18 cellular contexts compared by ENCODE assay signal in genomic region chr2:16012029-16012596, GRCh38.
A peak's percentile ranks its signal among the peaks of the same experiment; 100 is the strongest.
DNase-seq lines count a peak whose midpoint lies in the region; ATAC-seq, FAIRE-seq and TF ChIP-seq lines count a peak whose summit lies in the region.
"Had no signal": no experiment of that assay in that cellular context is flagged by ENCODE, and none has a peak within 500 bp of the region (broad histone marks: within the 10 kb centered on the region; RNA-seq: fewer than 3 reads in every experiment).

No MANE protein-coding gene starts in this region.

- H3K79me2 ChIP-seq in H9 (ENCODE audit: insufficient read depth, low read length) (no peaks in the 10 kb centered on the region), mesendoderm (ENCODE audit: control insufficient read depth, insufficient read depth, low read length) (no peaks in the 10 kb centered on the region)

- FAIRE-seq in D721Med (lab: Jason Lieb, UNC), result no peak
- FAIRE-seq: GM18507, H54 had no signal

- H4K5ac ChIP-seq in H9 (ENCODE audit: insufficient read length, low read depth, low read length) (no peak overlapping the region), mesendoderm (ENCODE audit: low read length) (no peak overlapping the region)

- no peak overlapping the region for H3K4me3 ChIP-seq in mesendoderm (ENCODE audit: low read length)
- H3K4me3 ChIP-seq: BLaER1 treated with 17β-estradiol and CSF1 and Interleukin-3, amounts not matched to agents 10 nM and 100 nM had no signal

- H3K4me2 ChIP-seq in H9 (ENCODE audit: insufficient read depth, insufficient read length, low read length) (peak overlapping the region; percentile 47), mesendoderm (ENCODE audit: low read length) (no peak overlapping the region)

- no peak for ATAC-seq in activated naive CD4-positive, alpha-beta T cell treated with anti-CD3 and anti-CD28 coated beads, Interleukin-2, amount 50 U/mL, for 72 hours
- ATAC-seq in HG03108 (IDR thresholded peaks at IDR 0.05; ENCODE audit: unreplicated experiment), result no peak
- ATAC-seq: CD8-positive, alpha-beta T cell; Panc1; SK-N-SH treated with all-trans-retinoic acid at 6 μM for 48 hours had no signal

- H3K9me3 Mint-ChIP-seq in H9 (peaks cover 0 to 2% of the 10 kb centered on the region in 2 experiments; a peak in 1 of 5 replicates), type B pancreatic cell (no peaks in the 10 kb centered on the region)
- no peaks in the 10 kb centered on the region for H3K9me3 Mint-ChIP-seq in activated naive CD4-positive, alpha-beta T cell treated with anti-CD3 and anti-CD28 coated beads, Interleukin-2, amount 50 U/mL, for 72 hours
- H3K9me3 Mint-ChIP-seq: CD8-positive, alpha-beta T cell had no signal

- no peak overlapping the region for H2AFZ ChIP-seq in H9 (ENCODE audit: low read length)

- WGBS in H9 (ENCODE audit: extremely low coverage, insufficient read length, low lambda C conversion rate), result no CpG with 5 or more reads among the region's 2 CpGs
- no CpG with 5 or more reads among the region's 2 CpGs for WGBS in mesendoderm (ENCODE audit: extremely low coverage, insufficient coverage, low lambda C conversion rate)

- no peak overlapping the region; a peak in 1 of 5 replicates for H3K4me3 Mint-ChIP-seq in H9
- no peak overlapping the region for H3K4me3 Mint-ChIP-seq in type B pancreatic cell
- H3K4me3 Mint-ChIP-seq: CD8-positive, alpha-beta T cell had no signal

- no peak overlapping the region for H2BK20ac ChIP-seq in H9 (ENCODE audit: low read depth, low read length, poor library complexity, severe bottlenecking)

- no peak overlapping the region for H4K91ac ChIP-seq in H9 (ENCODE audit: insufficient read length, low read depth, low read length)

- H4K20me1 ChIP-seq in H9 (ENCODE audit: control insufficient read depth, insufficient read depth, insufficient read length), result no peaks in the 10 kb centered on the region
- H4K20me1 ChIP-seq: BLaER1 treated with 17β-estradiol and CSF1 and Interleukin-3, amounts not matched to agents 10 nM and 100 nM had no signal

- H3K4me1 ChIP-seq in H9 (ENCODE audit: insufficient read depth, low read length) (peaks cover 18% of the 10 kb centered on the region), mesendoderm (ENCODE audit: control insufficient read depth, low read depth, low read length) (peaks cover 4% of the 10 kb centered on the region)

- H2BK120ac ChIP-seq in H9 (ENCODE audit: low read depth, low read length, poor library complexity, severe bottlenecking) (no peak overlapping the region), mesendoderm (ENCODE audit: low read depth, low read length) (no peak overlapping the region)

- H2BK5ac ChIP-seq in H9 (ENCODE audit: insufficient read length, low read length) (no peak overlapping the region), mesendoderm (ENCODE audit: low read length) (no peak overlapping the region)

- no peak overlapping the region for H3K56ac ChIP-seq in H9 (ENCODE audit: insufficient read length, low read depth, low read length)
- peak overlapping the region; percentile 46 for H3K56ac ChIP-seq in mesendoderm (ENCODE audit: low read length)

- no peak overlapping the region for H3T11ph ChIP-seq in H9 (ENCODE audit: low read length)

- H3K27me3 ChIP-seq in H9 (ENCODE audit: insufficient read depth, low read length), result no peaks in the 10 kb centered on the region
- no peaks in the 10 kb centered on the region for H3K27me3 ChIP-seq in mesendoderm (ENCODE audit: insufficient read depth, low read length, poor library complexity)
- H3K27me3 ChIP-seq: BLaER1 treated with 17β-estradiol and CSF1 and Interleukin-3, amounts not matched to agents 10 nM and 100 nM had no signal

- no peaks in the 10 kb centered on the region for H3K36me3 Mint-ChIP-seq in H9 (ENCODE audit: insufficient read depth in 1 of 3, low read depth in 3 of 3)
- H3K36me3 Mint-ChIP-seq in type B pancreatic cell, result no peaks in the 10 kb centered on the region
- peaks cover 0 to 6% of the 10 kb centered on the region in 2 donors for H3K36me3 Mint-ChIP-seq in activated naive CD4-positive, alpha-beta T cell treated with anti-CD3 and anti-CD28 coated beads, Interleukin-2, amount 50 U/mL, for 72 hours
- H3K36me3 Mint-ChIP-seq: CD8-positive, alpha-beta T cell had no signal

- H3K9me3 ChIP-seq in H9 (ENCODE audit: control insufficient read depth, low read depth, low read length), result no peaks in the 10 kb centered on the region
- H3K9me3 ChIP-seq: BLaER1 treated with 17β-estradiol and CSF1 and Interleukin-3, amounts not matched to agents 10 nM and 100 nM had no signal

- H3K14ac ChIP-seq in H9 (ENCODE audit: insufficient read depth, low read length), result 0 out of 2 replicates have a peak overlapping the region, but pooled peaks have one; percentile 8

- H3K27me3 Mint-ChIP-seq in H9 (ENCODE audit: low read depth), result peaks cover 7% of the 10 kb centered on the region
- peaks cover 5% of the 10 kb centered on the region for H3K27me3 Mint-ChIP-seq in type B pancreatic cell

- TF ChIP-seq CTCF in H9 (conservative IDR thresholded peaks at IDR 0.05) (no peak), VCaP (conservative IDR thresholded peaks at IDR 0.05) (no peak), type B pancreatic cell (conservative IDR thresholded peaks at IDR 0.05) (no peak), D721Med (IDR thresholded peaks at IDR 0.05; ENCODE audit: insufficient read depth, missing control alignments) (no peak)

- no peak overlapping the region for H3K9ac ChIP-seq in H9 (ENCODE audit: extremely low read depth, insufficient read length, low read length)
- no peak overlapping the region for H3K9ac ChIP-seq in mesendoderm (ENCODE audit: low read length)
- H3K9ac ChIP-seq: BLaER1 treated with 17β-estradiol and CSF1 and Interleukin-3, amounts not matched to agents 10 nM and 100 nM had no signal

- no peaks in the 10 kb centered on the region for H3K23me2 ChIP-seq in H9 (ENCODE audit: insufficient read length, low read depth, low read length, poor library complexity, severe bottlenecking)

- H3K27ac Mint-ChIP-seq in H9 (peak overlapping the region in 1 of 3 experiments; percentile 57; a peak in 1 of 7 replicates), type B pancreatic cell (peak overlapping the region; percentile 77)
- no peak overlapping the region for H3K27ac Mint-ChIP-seq in activated naive CD4-positive, alpha-beta T cell treated with anti-CD3 and anti-CD28 coated beads, Interleukin-2, amount 50 U/mL, for 72 hours
- H3K27ac Mint-ChIP-seq: CD8-positive, alpha-beta T cell had no signal

- H2BK15ac ChIP-seq in H9 (ENCODE audit: low read depth, low read length) (no peak overlapping the region), mesendoderm (replicated peaks; ENCODE audit: low read depth) (no peak overlapping the region)

- no peaks in the 10 kb centered on the region for H3K36me3 ChIP-seq in mesendoderm (ENCODE audit: control insufficient read depth, insufficient read depth, low read length)
- H3K36me3 ChIP-seq: BLaER1 treated with 17β-estradiol and CSF1 and Interleukin-3, amounts not matched to agents 10 nM and 100 nM had no signal

- no peak overlapping the region for H2BK12ac ChIP-seq in H9 (ENCODE audit: insufficient read length, low read depth, low read length)

- H3K79me1 ChIP-seq in H9 (ENCODE audit: insufficient read depth, low read depth, low read length, poor library complexity, severe bottlenecking) (no peaks in the 10 kb centered on the region), mesendoderm (ENCODE audit: low read length) (no peaks in the 10 kb centered on the region)

- DNase-seq in H9 (no peak), mesendoderm (no peak), type B pancreatic cell (ENCODE audit: extremely low spot score, unreplicated experiment) (no peak), D721Med (ENCODE audit: insufficient read length, low spot score) (no peak)
- no peak for DNase-seq in activated naive CD4-positive, alpha-beta T cell treated with anti-CD3 and anti-CD28 coated beads, Interleukin-2, amount 50 U/mL, for 72 hours (ENCODE audit: low spot score in 2 of 2)
- DNase-seq: CD8-positive, alpha-beta T cell; GDM1; Kasumi-1; NCI-H2081 treated with DMSO at 0.1 percent for 48 hours; NK-92 treated with Interleukin-12 subunit alpha and Interleukin-12 subunit beta, amount 100 ng/mL, for 24 hours; SIG-M5 had no signal

- H3K27ac ChIP-seq in H9 (ENCODE audit: insufficient read length, low read depth, low read length), result no peak overlapping the region
- peak overlapping the region; percentile 68 for H3K27ac ChIP-seq in VCaP
- no peak overlapping the region for H3K27ac ChIP-seq in mesendoderm (ENCODE audit: low read depth, low read length)
- H3K27ac ChIP-seq: BLaER1 treated with 17β-estradiol and CSF1 and Interleukin-3, amounts not matched to agents 10 nM and 100 nM had no signal

- H3K18ac ChIP-seq in H9 (ENCODE audit: insufficient read length, low read depth, low read length), result peak overlapping the region; percentile 52
- H3K18ac ChIP-seq in mesendoderm (ENCODE audit: low read length), result no peak overlapping the region

- no peak overlapping the region for H3K4ac ChIP-seq in H9 (ENCODE audit: low read depth, low read length)
- H3K4ac ChIP-seq in mesendoderm (ENCODE audit: low read depth, low read length), result no peak overlapping the region

- H3K23ac ChIP-seq in H9 (ENCODE audit: insufficient read length, low read depth, low read length) (no peak overlapping the region), mesendoderm (ENCODE audit: low read length) (no peak overlapping the region)

- H3K4me1 Mint-ChIP-seq in H9, result peaks cover 45 to 47% of the 10 kb centered on the region in 2 experiments
- peaks cover 18% of the 10 kb centered on the region for H3K4me1 Mint-ChIP-seq in type B pancreatic cell (ENCODE audit: unreplicated experiment)

- H2AK5ac ChIP-seq in H9 (ENCODE audit: insufficient read length, low read length), result no peak overlapping the region
- no peak overlapping the region for H2AK5ac ChIP-seq in mesendoderm (ENCODE audit: low read length)

- no peak overlapping the region for H4K8ac ChIP-seq in H9 (replicated peaks; ENCODE audit: insufficient read length, low read depth, low read length)
- no peak overlapping the region for H4K8ac ChIP-seq in mesendoderm (ENCODE audit: low read depth, low read length)
